Comparison of ENCODE assay signal across 16 cellular contexts in the genomic region with DNA sequence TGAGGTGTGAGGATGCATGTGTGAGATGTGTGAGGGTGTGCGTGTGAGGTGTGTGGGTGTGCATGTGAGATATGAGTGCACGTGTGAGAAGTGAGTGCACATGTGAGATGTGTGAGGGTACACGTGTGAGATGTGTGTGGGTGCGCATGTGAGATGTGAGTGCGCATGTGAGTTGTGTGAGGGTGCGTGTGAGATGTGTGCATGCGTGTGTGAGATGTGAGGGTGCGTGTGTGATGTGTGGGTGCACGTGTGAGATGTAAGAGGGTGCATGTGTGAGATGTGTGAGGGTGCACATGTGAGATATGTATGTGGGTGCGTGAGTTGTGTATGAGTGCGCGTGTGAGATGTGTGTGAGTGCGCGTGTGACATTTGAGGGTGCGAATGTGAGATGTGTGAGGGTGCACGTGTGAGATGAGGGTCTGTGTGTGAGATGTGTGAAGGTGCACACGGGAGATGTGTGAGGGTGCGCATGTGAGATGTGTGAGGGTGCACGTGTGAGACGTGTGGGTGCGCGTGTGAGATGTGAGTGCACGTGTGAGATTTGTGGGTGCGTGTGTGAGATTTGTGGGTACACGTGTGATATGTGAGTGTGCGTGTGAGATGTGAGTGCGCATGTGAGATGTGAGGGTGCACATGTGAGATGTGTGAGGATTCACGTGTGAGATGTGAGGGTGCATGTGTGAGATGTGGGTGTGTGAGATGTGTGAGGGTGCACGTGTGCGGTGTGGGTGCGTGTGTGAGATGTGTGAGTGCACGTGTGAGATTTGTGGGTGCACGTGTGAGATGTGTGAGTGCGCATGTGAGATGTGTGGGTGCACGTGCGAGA. TPM values are rescaled to one million over a fixed set of nuclear protein-coding genes. Genes with fewer than 3 reads are reported as not detected.
DNase-seq lines count a peak whose midpoint lies in the region; ATAC-seq, FAIRE-seq and TF ChIP-seq lines count a peak whose summit lies in the region.
"Had no signal": no experiment of that assay in that cellular context is flagged by ENCODE, and none has a peak within 500 bp of the region (broad histone marks: within the 10 kb centered on the region; RNA-seq: fewer than 3 reads in every experiment).

No MANE protein-coding gene starts in this region.

- no peaks in the 10 kb centered on the region for H3K79me2 ChIP-seq in GM12878 (ENCODE audit: control insufficient read depth, insufficient read depth, low read length)

- TF ChIP-seq EP300 in GM12878 (IDR thresholded peaks at IDR 0.05; ENCODE audit: borderline replicate concordance in 1 of 2, control insufficient read depth in 1 of 2, low read depth in 2 of 2, low read length in 2 of 2), result no peak

- H3K27ac ChIP-seq in GM12878 (ENCODE audit: control insufficient read depth, insufficient read depth) (no peak overlapping the region), lower lobe of right lung (no peak overlapping the region), testis (no peak overlapping the region), substantia nigra (ENCODE audit: low read depth, low read length, poor library complexity, severe bottlenecking) (no peak overlapping the region)
- H3K27ac ChIP-seq: A549, C4-2B had no signal

- no peak overlapping the region for H2AFZ ChIP-seq in GM12878 (ENCODE audit: control insufficient read depth, low read depth, low read length)

- RAD21 ChIA-PET in GM12878 (lab: Charles Lee; ENCODE audit: unreplicated experiment), result no interaction called here

- SMC1A ChIA-PET in GM12878 (lab: Charles Lee; ENCODE audit: uncharacterized antibody, unreplicated experiment), result no interaction called here

- in situ Hi-C loops in GM12878 (cut with MboI), result loop anchor here (5.0 kb wide), 1 partner anchor 90 kb away; no protein-coding TSS in a partner anchor

- POLR2A ChIA-PET in GM12878 (lab: Charles Lee), result no interaction called here

- H3K36me3 ChIP-seq in GM12878 (ENCODE audit: control insufficient read depth in 2 of 2, insufficient read depth in 2 of 2, low read length in 1 of 2) (no peaks in the 10 kb centered on the region), lower lobe of right lung (no peaks in the 10 kb centered on the region), testis (ENCODE audit: low read depth, missing control alignments) (no peaks in the 10 kb centered on the region)
- H3K36me3 ChIP-seq: HAP-1 had no signal

- no peaks in the 10 kb centered on the region for H3K4me1 ChIP-seq in GM12878 (ENCODE audit: control insufficient read depth, insufficient read depth, low read length)
- H3K4me1 ChIP-seq in lower lobe of right lung, result peaks cover 35% of the 10 kb centered on the region
- peaks cover 38% of the 10 kb centered on the region for H3K4me1 ChIP-seq in testis
- H3K4me1 ChIP-seq: HAP-1 had no signal

- TF ChIP-seq POLR2A in GM12878 (IDR thresholded peaks at IDR 0.05; ENCODE audit: low read depth, low read length) (no peak), testis (IDR thresholded peaks at IDR 0.05) (no peak)

- H3K4me2 ChIP-seq in GM12878 (ENCODE audit: control insufficient read depth, insufficient read depth), result no peak overlapping the region
- H3K4me2 ChIP-seq: A549 had no signal

- H3K9me3 ChIP-seq in GM12878 (replicated peaks; ENCODE audit: control insufficient read depth, insufficient read depth, low read length), result no peaks in the 10 kb centered on the region; the same call in 2 of the 3 replicates
- H3K9me3 ChIP-seq in lower lobe of right lung, result no peaks in the 10 kb centered on the region
- H3K9me3 ChIP-seq in testis, result no peaks in the 10 kb centered on the region
- H3K9me3 ChIP-seq: A549, HAP-1 had no signal

- H3K4me3 ChIP-seq in GM12878 (no peak overlapping the region), lower lobe of right lung (no peak overlapping the region), testis (no peak overlapping the region)
- H3K4me3 ChIP-seq: A549, HAP-1 had no signal

- CTCF ChIA-PET in GM12878 (lab: Yijun Ruan, JAX), result no interaction called here

- intact Hi-C loops in GM12878 (cut with micrococcal nuclease; ENCODE audit: unreplicated experiment), result no loop called here
- intact Hi-C loops in lower lobe of right lung (cut with DNase I), result loop anchor here (10.0 kb wide), 1 partner anchor 87 kb away; no protein-coding TSS in a partner anchor
- intact Hi-C loops in testis (cut with DNase I; ENCODE audit: low total_unique reads), result no loop called here

- TF ChIP-seq RAD21 in GM12878 (IDR thresholded peaks at IDR 0.05; ENCODE audit: insufficient read depth, low read depth, low read length), result no peak

- FAIRE-seq in GM12878 (lab: Jason Lieb, UNC), result no peak
- FAIRE-seq: A549, GM18507 had no signal

- ATAC-seq in GM12878 (no peak), lower lobe of right lung (no peak), HG03175 (IDR thresholded peaks at IDR 0.05; ENCODE audit: unreplicated experiment) (no peak)
- ATAC-seq: A549, PC-3 had no signal

- peaks cover 0 to 2% of the 10 kb centered on the region in 2 experiments; a peak in 2 of 4 replicates for H3K27me3 ChIP-seq in GM12878 (replicated peaks in 1 of 2; ENCODE audit: control insufficient read depth in 2 of 2, insufficient read depth in 2 of 2, low read length in 1 of 2)
- no peaks in the 10 kb centered on the region for H3K27me3 ChIP-seq in lower lobe of right lung (ENCODE audit: low read depth)
- no peaks in the 10 kb centered on the region for H3K27me3 ChIP-seq in testis

- BruUV-seq in GM12878 (replicated peaks; lab: Mats Ljungman, UMichigan), result no TSS peak

- H3K9ac ChIP-seq in GM12878 (ENCODE audit: control insufficient read depth, insufficient read depth, low read length), result no peak overlapping the region

- TF ChIP-seq CTCF in GM12878 (IDR thresholded peaks at IDR 0.05 in 2 of 3, conservative IDR thresholded peaks at IDR 0.05 in 1 of 3; ENCODE audit: control insufficient read depth in 2 of 3, extremely low read depth in 1 of 3, insufficient read depth in 1 of 3, low read depth in 3 of 3, low read length in 3 of 3) (no peak), lower lobe of right lung (IDR thresholded peaks at IDR 0.05) (no peak), testis (IDR thresholded peaks at IDR 0.05) (no peak)

- no peaks in the 10 kb centered on the region for H4K20me1 ChIP-seq in GM12878 (ENCODE audit: control insufficient read depth, insufficient read depth)

- WGBS in GM12878 (ENCODE audit: insufficient coverage, insufficient replicate concordance, low lambda C conversion rate, missing lambda C conversion rate), result 85% methylated on average over 35 of the region's 36 CpGs
- WGBS in testis, 2 donors, result 73 to 79% methylated on average over 36 of the region's 36 CpGs

- DNase-seq in activated effector memory CD4-positive, alpha-beta T cell treated with anti-CD3 and anti-CD28 coated beads, Interleukin-2, amount 50 U/mL, for 16 hours, result peak; percentile 57
- no peak for DNase-seq in activated effector memory CD4-positive, alpha-beta T cell treated with Interleukin-2 at 50 U/mL for 16 hours
- no peak for DNase-seq in GM12878 (ENCODE audit: low read depth, low spot score)
- DNase-seq in lower lobe of right lung, result peak; percentile 29
- DNase-seq in testis, result peak; percentile 8
- DNase-seq in substantia nigra (lab: John Stamatoyannopoulos, UW), result no peak
- DNase-seq in DMS 273 treated with DMSO at 0.1 percent for 48 hours (lab: John Stamatoyannopoulos, UW), result no peak
- DNase-seq: DMS153, NCI-H1048, NCI-H446, PC-3 had no signal

TF ChIP-seq in GM12878, 131 proteins besides CTCF, POLR2A, EP300 and RAD21:
- no peak for TF ChIP-seq YBX1 (IDR thresholded peaks at IDR 0.05)
- no peak for TF ChIP-seq FOXK2 (IDR thresholded peaks at IDR 0.05)
- TF ChIP-seq NR2C2 (IDR thresholded peaks at IDR 0.05; ENCODE audit: borderline replicate concordance, control insufficient read depth, insufficient read length, low read depth), result peak; percentile 29

RNA-seq across cellular contexts. Expression of gene PPIF, which starts 30.5 kb away (rescaled TPM):
- 73.4 and 105 TPM in 2 replicates for total RNA-seq in GM12878 (2013; cell fraction: nucleolus; rRNA removed)
- total RNA-seq in GM12878 (2014; rRNA removed) (52.1 and 52.4 TPM in 2 replicates), GM12878 (2014; rRNA removed; fragmentation: Illumina TruSeq; extraction: Trizol) (69.0 and 78.3 TPM in 2 replicates), GM12878 (2021) (162 and 180 TPM in 2 replicates), lower lobe of right lung (28.5 TPM), testis (100 to 1,000 TPM in 1 of 2 donors, 10 to 100 TPM in 1; 82.1 to 106 TPM)
- 78.0 TPM for polyA plus RNA-seq in GM12878 (2011; ENCODE audit: low read depth)
- polyA plus RNA-seq in GM12878 (2011; rRNA removed) (111 and 145 TPM in 2 replicates), GM12878 (2014; fragmentation: Illumina TruSeq; extraction: Trizol) (106 and 164 TPM in 2 replicates), GM12878 (2014; fragmentation: Nextera tagmentation; extraction: Ambion mirVana) (10 to 100 TPM; 28.8 to 71.9 TPM), GM12878 (2014; rRNA removed) (127 and 129 TPM in 2 replicates), GM12878 (2016; fragmentation: Nextera tagmentation; extraction: Ambion mirVana) (100 to 1,000 TPM; 129 to 140 TPM), testis (ENCODE audit: insufficient read depth, low read depth, low replicate concordance) (80.1 TPM)
- 220 and 257 TPM in 2 replicates for polyA plus RNA-seq in GM12878 (2011; cell fraction: cytosol; rRNA removed)
- 250 and 304 TPM in 2 replicates for polyA plus RNA-seq in GM12878 (2011; cell fraction: nucleus; rRNA removed)
- 81.9 and 104 TPM in 2 replicates for polyA plus RNA-seq in GM12878 (2012)
- 132 and 134 TPM in 2 replicates for polyA minus RNA-seq in GM12878 (2011; rRNA and poly(A)+ RNA removed)
- 44.8 and 52.4 TPM in 2 replicates for polyA minus RNA-seq in GM12878 (2011; cell fraction: cytosol; rRNA and poly(A)+ RNA removed)
- polyA minus RNA-seq in GM12878 (2011; cell fraction: nucleus; rRNA and poly(A)+ RNA removed), result 114 and 180 TPM in 2 replicates

Comparison
In these comparisons a context has a peak if more than half of its experiments do, and no peak if none do; other contexts are left out.
1. DNase-seq: peak in activated effector memory CD4-positive, alpha-beta T cell treated with anti-CD3 and anti-CD28 coated beads, Interleukin-2, amount 50 U/mL, for 16 hours (single experiment), lower lobe of right lung (single experiment) and testis (single experiment); none in activated effector memory CD4-positive, alpha-beta T cell treated with Interleukin-2 at 50 U/mL for 16 hours (single experiment), GM12878 (single experiment), substantia nigra (0 of 49) and DMS 273 treated with DMSO at 0.1 percent for 48 hours (single experiment).